8 cellular contexts compared by ENCODE assay signal in the genomic region with DNA sequence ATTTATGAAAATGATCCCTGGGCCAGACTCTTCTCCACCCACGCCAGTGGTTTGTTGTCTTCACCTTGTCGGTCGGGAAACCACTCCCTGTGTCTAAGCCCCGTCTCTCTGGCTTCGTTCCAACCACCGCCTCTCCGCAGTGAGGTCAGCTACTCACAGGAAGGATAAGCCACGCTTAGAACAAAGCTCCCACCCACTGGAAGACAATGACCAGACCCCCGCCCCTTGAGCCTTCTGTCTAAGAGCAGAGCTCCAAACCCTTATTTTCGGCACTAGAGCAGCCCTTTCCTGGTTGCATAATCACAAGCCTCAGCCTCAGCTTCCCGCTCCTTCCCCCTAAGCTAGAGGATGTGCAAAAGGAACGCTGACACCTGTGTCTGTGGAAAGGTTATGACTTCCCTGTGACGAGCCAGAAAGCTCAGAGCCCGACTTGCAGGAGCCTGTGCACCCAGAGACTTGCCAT.
A peak's percentile ranks its signal among the peaks of the same experiment; 100 is the strongest.
DNase-seq lines count a peak whose midpoint lies in the region; ATAC-seq, FAIRE-seq and TF ChIP-seq lines count a peak whose summit lies in the region.

No MANE protein-coding gene starts in this region.

- H3K36me3 ChIP-seq in OCI-LY1 (ENCODE audit: insufficient read depth, low read length): no peaks in the 10 kb centered on the region

- peaks cover 47% of the 10 kb centered on the region for H3K4me1 Mint-ChIP-seq in activated naive CD4-positive, alpha-beta T cell treated with anti-CD3 and anti-CD28 coated beads, Interleukin-2, amount 10 ng/mL, durations not matched to agents 7 days and 5 days

- H4K20me1 ChIP-seq in OCI-LY1 (ENCODE audit: insufficient read depth, low read length): no peaks in the 10 kb centered on the region

- H3F3A ChIP-seq in OCI-LY1 (ENCODE audit: insufficient read depth, low read length): no peaks in the 10 kb centered on the region

- H3K27me3 ChIP-seq in OCI-LY1 (ENCODE audit: insufficient read depth, low read length): 0 out of 2 replicates have a peak, but pooled peaks cover under 1% of the 10 kb centered on the region

- no peaks in the 10 kb centered on the region for H3K9me2 ChIP-seq in OCI-LY1 (ENCODE audit: low read depth, low read length)

- CTCF ChIA-PET in activated naive CD4-positive, alpha-beta T cell treated with anti-CD3 and anti-CD28 coated beads, Interleukin-2, amount 10 ng/mL, durations not matched to agents 7 days and 5 days (lab: Charles Lee): no interaction called here

- TF ChIP-seq CTCF in OCI-LY1 (IDR thresholded peaks at IDR 0.05; ENCODE audit: low read length): no peak

- DNase-seq in GM12892 (ENCODE audit: insufficient read length): no peak
- peak; percentile 68 for DNase-seq in activated naive CD4-positive, alpha-beta T cell treated with anti-CD3 and anti-CD28 coated beads, Interleukin-2, amount 10 ng/mL, durations not matched to agents 7 days and 5 days
- DNase-seq in iris pigment epithelial cell (ENCODE audit: low read depth): peak; percentile 75
- DNase-seq in stimulated activated CD4-positive, alpha-beta T cell treated with anti-CD3 and anti-CD28 coated beads, TNF-alpha, amount 100 ng/mL, for 24 hours (ENCODE audit: low read depth in 3 of 3): peak; percentile 38 to 73 (median 43)
- no peak for DNase-seq in NOMO-1 treated with DMSO at 0.1 percent for 48 hours (lab: John Stamatoyannopoulos, UW; ENCODE audit: unreplicated experiment)

- peak; percentile 74 for FAIRE-seq in GM12892 (lab: Jason Lieb, UNC)

- H3K4me2 ChIP-seq in OCI-LY1 (ENCODE audit: low read length): peak overlapping the region; percentile 43; the same call in 1 of the 2 replicates

- H3K9ac ChIP-seq in OCI-LY1 (ENCODE audit: low read length): no peak overlapping the region

- H3K36me3 Mint-ChIP-seq in activated naive CD4-positive, alpha-beta T cell treated with anti-CD3 and anti-CD28 coated beads, Interleukin-2, amount 10 ng/mL, durations not matched to agents 7 days and 5 days: no peaks in the 10 kb centered on the region

- H3K4me3 ChIP-seq in OCI-LY1 (ENCODE audit: low read depth, low read length, poor library complexity, severe bottlenecking): no peak overlapping the region

- peaks cover 63% of the 10 kb centered on the region for H3K27me3 Mint-ChIP-seq in activated naive CD4-positive, alpha-beta T cell treated with anti-CD3 and anti-CD28 coated beads, Interleukin-2, amount 10 ng/mL, durations not matched to agents 7 days and 5 days

- no peaks in the 10 kb centered on the region for H3K9me3 ChIP-seq in OCI-LY1 (ENCODE audit: low read length)

- no peaks in the 10 kb centered on the region for H3K9me3 Mint-ChIP-seq in activated naive CD4-positive, alpha-beta T cell treated with anti-CD3 and anti-CD28 coated beads, Interleukin-2, amount 10 ng/mL, durations not matched to agents 7 days and 5 days

- TF ChIP-seq POLR2A in GM12892 (IDR thresholded peaks at IDR 0.05; ENCODE audit: low read depth, low read length): no peak

- no peak overlapping the region for H2AFZ ChIP-seq in OCI-LY1 (ENCODE audit: low read length)

- H3K4me1 ChIP-seq in OCI-LY1 (ENCODE audit: insufficient read depth, low read length, severe bottlenecking): peaks cover 23% of the 10 kb centered on the region

- ATAC-seq in GM19395 (IDR thresholded peaks at IDR 0.05; ENCODE audit: unreplicated experiment) (no peak), HG02623 (IDR thresholded peaks at IDR 0.05; ENCODE audit: unreplicated experiment) (no peak)

- H3K27ac ChIP-seq in OCI-LY1 (ENCODE audit: low read depth, low read length, poor library complexity, severe bottlenecking): no peak overlapping the region

- H3K27ac Mint-ChIP-seq in activated naive CD4-positive, alpha-beta T cell treated with anti-CD3 and anti-CD28 coated beads, Interleukin-2, amount 10 ng/mL, durations not matched to agents 7 days and 5 days: peak overlapping the region; percentile 72

- H3K4me3 Mint-ChIP-seq in activated naive CD4-positive, alpha-beta T cell treated with anti-CD3 and anti-CD28 coated beads, Interleukin-2, amount 10 ng/mL, durations not matched to agents 7 days and 5 days: peak overlapping the region; percentile 39

- no peaks in the 10 kb centered on the region for H3K79me2 ChIP-seq in OCI-LY1 (ENCODE audit: insufficient read depth, low read length)

Comparison
In these comparisons a context has a peak if more than half of its experiments do, and no peak if none do; other contexts are left out.
1. DNase-seq: peak in activated naive CD4-positive, alpha-beta T cell treated with anti-CD3 and anti-CD28 coated beads, Interleukin-2, amount 10 ng/mL, durations not matched to agents 7 days and 5 days (single experiment), iris pigment epithelial cell (single experiment) and stimulated activated CD4-positive, alpha-beta T cell treated with anti-CD3 and anti-CD28 coated beads, TNF-alpha, amount 100 ng/mL, for 24 hours (3 of 3); none in GM12892 (single experiment) and NOMO-1 treated with DMSO at 0.1 percent for 48 hours (single experiment).